1 cellular context compared by ENCODE assay signal in genomic region chr12:102824218-102824835, GRCh38.
A peak's percentile ranks its signal among the peaks of the same experiment; 100 is the strongest.
TF ChIP-seq lines count a peak whose summit lies in the region.

No MANE protein-coding gene starts in this region.

TF ChIP-seq in SK-N-SH, 30 proteins besides CTCF, POLR2A, EP300 and RAD21 (continued from another document):
- TF ChIP-seq REST (IDR thresholded peaks at IDR 0.05; ENCODE audit: low read depth, low read length) = peak; percentile 98
